In genomic region chr15:44519537-44519936, GRCh38 we compare ENCODE assay signal across 1 cellular context.
TF ChIP-seq lines count a peak whose summit lies in the region.

No MANE protein-coding gene starts in this region.

TF ChIP-seq in endothelial cell of umbilical vein, 7 proteins besides CTCF, POLR2A, EP300 and RAD21:
- TF ChIP-seq, protein P1, sequence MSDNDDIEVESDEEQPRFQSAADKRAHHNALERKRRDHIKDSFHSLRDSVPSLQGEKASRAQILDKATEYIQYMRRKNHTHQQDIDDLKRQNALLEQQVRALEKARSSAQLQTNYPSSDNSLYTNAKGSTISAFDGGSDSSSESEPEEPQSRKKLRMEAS (IDR thresholded peaks at IDR 0.05; ENCODE audit: insufficient read depth, insufficient read length), result no peak
- TF ChIP-seq EZH2 (IDR thresholded peaks at IDR 0.05; ENCODE audit: borderline replicate concordance, low read depth, low read length, severe bottlenecking) (no peak), GATA2 (IDR thresholded peaks at IDR 0.05; ENCODE audit: insufficient read depth, insufficient read length, low read depth, low read length) (peak; percentile 25), POLR2AphosphoS5 (IDR thresholded peaks at IDR 0.05; ENCODE audit: insufficient read depth, low read depth, low read length) (no peak), FOS (IDR thresholded peaks at IDR 0.05; ENCODE audit: borderline replicate concordance, insufficient read depth, low read length) (no peak), JUN (IDR thresholded peaks at IDR 0.05; ENCODE audit: borderline replicate concordance, insufficient read depth, insufficient read length, low read depth) (peak; percentile 67), MYC (IDR thresholded peaks at IDR 0.05; ENCODE audit: low read depth, low read length) (no peak)
